In genomic region chr3:171566803-171567422, GRCh38 we compare ENCODE assay signal across 8 cellular contexts.
A peak's percentile ranks its signal among the peaks of the same experiment; 100 is the strongest.
DNase-seq lines count a peak whose midpoint lies in the region; ATAC-seq and TF ChIP-seq lines count a peak whose summit lies in the region.

No MANE protein-coding gene starts in this region.

- POLR2A ChIA-PET in OCI-LY7 (lab: Charles Lee) = interaction anchor here (0.7 kb wide), 1 partner anchor 544 kb away, joined by 4 read pairs; no protein-coding TSS in a partner anchor

- no peaks in the 10 kb centered on the region for H3K79me1 ChIP-seq in mesendoderm (ENCODE audit: low read length)

- no peaks in the 10 kb centered on the region for H4K20me1 ChIP-seq in OCI-LY7 (ENCODE audit: insufficient read depth, low read length)

- H3K36me3 ChIP-seq in OCI-LY7 (ENCODE audit: insufficient read depth, low read length) (no peaks in the 10 kb centered on the region), mesendoderm (ENCODE audit: control insufficient read depth, insufficient read depth, low read length) (no peaks in the 10 kb centered on the region)

- CTCF ChIA-PET in OCI-LY7 (lab: Charles Lee; ENCODE audit: unreplicated experiment) = no interaction called here

- H3K27ac ChIP-seq in OCI-LY7 (ENCODE audit: low read depth, low read length, poor library complexity, severe bottlenecking) (no peak overlapping the region), coronary artery (no peak overlapping the region), mesendoderm (ENCODE audit: low read depth, low read length) (no peak overlapping the region)

- no CpG with 5 or more reads among the region's 4 CpGs for WGBS in mesendoderm (ENCODE audit: extremely low coverage, insufficient coverage, low lambda C conversion rate)

- TF ChIP-seq RAD21 in Ishikawa (IDR thresholded peaks at IDR 0.05; ENCODE audit: low read depth) = peak; percentile 94

- H2AK5ac ChIP-seq in mesendoderm (ENCODE audit: low read length) = no peak overlapping the region

- H3K4me2 ChIP-seq in OCI-LY7 (ENCODE audit: low read length) (no peak overlapping the region), mesendoderm (ENCODE audit: low read length) (no peak overlapping the region)

- no peaks in the 10 kb centered on the region for H3K9me3 ChIP-seq in OCI-LY7 (ENCODE audit: low read length)

- H2BK120ac ChIP-seq in mesendoderm (ENCODE audit: low read depth, low read length) = no peak overlapping the region

- no TSS peak for BruUV-seq in OCI-LY7 (replicated peaks; lab: Mats Ljungman, UMichigan)

- no peak overlapping the region for H4K5ac ChIP-seq in mesendoderm (ENCODE audit: low read length)

- H3K18ac ChIP-seq in mesendoderm (ENCODE audit: low read length) = no peak overlapping the region

- no peak overlapping the region for H3K9ac ChIP-seq in mesendoderm (ENCODE audit: low read length)

- no peak overlapping the region for H2AFZ ChIP-seq in OCI-LY7 (ENCODE audit: low read length)

- intact Hi-C loops in OCI-LY7 (cut with micrococcal nuclease; ENCODE audit: unreplicated experiment) = loop anchor here (1.0 to 2.0 kb wide), 4 partner anchors 380 to 606 kb away; no protein-coding TSS in a partner anchor

- H3K27me3 ChIP-seq in mesendoderm (ENCODE audit: insufficient read depth, low read length, poor library complexity) = no peaks in the 10 kb centered on the region

- no peak for TF ChIP-seq EP300 in Ishikawa (IDR thresholded peaks at IDR 0.05; ENCODE audit: borderline replicate concordance)

- H3K56ac ChIP-seq in mesendoderm (ENCODE audit: low read length) = no peak overlapping the region

- no peak for ATAC-seq in HG03095 (IDR thresholded peaks at IDR 0.05; ENCODE audit: unreplicated experiment)

- no peaks in the 10 kb centered on the region for H3K79me2 ChIP-seq in OCI-LY7 (ENCODE audit: insufficient read depth, low read depth, low read length)
- H3K79me2 ChIP-seq in mesendoderm (ENCODE audit: control insufficient read depth, insufficient read depth, low read length) = no peaks in the 10 kb centered on the region

- H3K9me2 ChIP-seq in OCI-LY7 (ENCODE audit: insufficient read depth, low read length) = no peaks in the 10 kb centered on the region

- peak; percentile 91 for TF ChIP-seq CTCF in OCI-LY7 (conservative IDR thresholded peaks at IDR 0.05; ENCODE audit: low read length)
- TF ChIP-seq CTCF in coronary artery (IDR thresholded peaks at IDR 0.05) = peak; percentile 66

- no peak overlapping the region for H4K8ac ChIP-seq in mesendoderm (ENCODE audit: low read depth, low read length)

- no peak overlapping the region for H3K4ac ChIP-seq in mesendoderm (ENCODE audit: low read depth, low read length)

- peak; percentile 40 for DNase-seq in NOMO-1 treated with DMSO at 0.1 percent for 48 hours (lab: John Stamatoyannopoulos, UW; ENCODE audit: unreplicated experiment)
- no peak for DNase-seq in NOMO-1 treated with dmso at 0.1 percent for 144 hours (lab: John Stamatoyannopoulos, UW; ENCODE audit: unreplicated experiment)
- peak; percentile 60 for DNase-seq in OCI-LY7 (ENCODE audit: low spot score)
- no peak for DNase-seq in coronary artery (ENCODE audit: low spot score)
- DNase-seq in mesendoderm = peak; percentile 57
- DNase-seq in NCI-H226 = no peak

- no peak overlapping the region for H2BK5ac ChIP-seq in mesendoderm (ENCODE audit: low read length)

- no peak overlapping the region for H2BK15ac ChIP-seq in mesendoderm (replicated peaks; ENCODE audit: low read depth)

- H3K23ac ChIP-seq in mesendoderm (ENCODE audit: low read length) = no peak overlapping the region

- H3K4me1 ChIP-seq in OCI-LY7 (ENCODE audit: insufficient read depth, low read length, poor library complexity, severe bottlenecking) (no peaks in the 10 kb centered on the region), mesendoderm (ENCODE audit: control insufficient read depth, low read depth, low read length) (no peaks in the 10 kb centered on the region)

- H3K4me3 ChIP-seq in OCI-LY7 (ENCODE audit: low read depth, low read length, poor library complexity, severe bottlenecking) = no peak overlapping the region
- H3K4me3 ChIP-seq in coronary artery = no peak overlapping the region
- no peak overlapping the region for H3K4me3 ChIP-seq in mesendoderm (ENCODE audit: low read length)

TF ChIP-seq in Ishikawa, 13 proteins besides CTCF, POLR2A, EP300 and RAD21:
- TF ChIP-seq TEAD4 (IDR thresholded peaks at IDR 0.05) (0 out of 2 replicates have a peak, but pooled peaks have one; percentile 13), TCF12 (IDR thresholded peaks at IDR 0.05; ENCODE audit: low read depth) (no peak)

Comparison
In these comparisons a context has a peak if more than half of its experiments do, and no peak if none do; other contexts are left out.
1. DNase-seq: peak in NOMO-1 treated with DMSO at 0.1 percent for 48 hours (single experiment), OCI-LY7 (single experiment) and mesendoderm (single experiment); none in NOMO-1 treated with dmso at 0.1 percent for 144 hours (single experiment), coronary artery (single experiment) and NCI-H226 (single experiment).